In genomic region chr19:47315125-47315821, GRCh38 we compare ENCODE assay signal across 8 cellular contexts. TPM values are rescaled to one million over a fixed set of nuclear protein-coding genes. Genes with fewer than 3 reads are reported as not detected.
A peak's percentile ranks its signal among the peaks of the same experiment; 100 is the strongest.
DNase-seq lines count a peak whose midpoint lies in the region; ATAC-seq and TF ChIP-seq lines count a peak whose summit lies in the region.

No MANE protein-coding gene starts in this region.

- no peak overlapping the region for H3K4me3 ChIP-seq in SJSA1
- H3K4me3 ChIP-seq in esophagus muscularis mucosa: no peak overlapping the region

- TF ChIP-seq CTCF in esophagus muscularis mucosa (IDR thresholded peaks at IDR 0.05): no peak

- DNase-seq in NCI-H82 (lab: John Stamatoyannopoulos, UW) (peak; percentile 28), NCI-H82 treated with DMSO at 0.1 percent for 48 hours (lab: John Stamatoyannopoulos, UW; ENCODE audit: unreplicated experiment) (no peak), SJSA1 (ENCODE audit: low read depth in 1 of 2, low spot score in 2 of 2) (peak; percentile 79 to 90), esophagus muscularis mucosa (ENCODE audit: extremely low spot score) (no peak), nucleus accumbens (lab: John Stamatoyannopoulos, UW) (peak in 41 of 56 donors; percentile 14 to 81 (median 43)), NCI-H1694 (lab: John Stamatoyannopoulos, UW) (no peak)

- intact Hi-C loops in esophagus muscularis mucosa (cut with DNase I): no loop called here

- TF ChIP-seq POLR2A in esophagus muscularis mucosa (IDR thresholded peaks at IDR 0.05; ENCODE audit: low read depth): no peak

- H3K9me3 ChIP-seq in SJSA1 (replicated peaks): no peaks in the 10 kb centered on the region
- no peaks in the 10 kb centered on the region for H3K9me3 ChIP-seq in esophagus muscularis mucosa

- H3K36me3 ChIP-seq in SJSA1: no peaks in the 10 kb centered on the region
- H3K36me3 ChIP-seq in esophagus muscularis mucosa: no peaks in the 10 kb centered on the region

- H3K27ac ChIP-seq in SJSA1 (peak overlapping the region; percentile 47), esophagus muscularis mucosa (replicated peaks in 1 of 4) (peak overlapping the region in 2 of 4 donors; percentile 27 to 30)

- ATAC-seq in HG03378 (IDR thresholded peaks at IDR 0.05; ENCODE audit: unreplicated experiment) (no peak), HG02973 (IDR thresholded peaks at IDR 0.05; ENCODE audit: unreplicated experiment) (no peak)

- H3K27me3 ChIP-seq in SJSA1 (replicated peaks) (no peaks in the 10 kb centered on the region), esophagus muscularis mucosa (peaks cover 0 to 76% (median 4%) of the 10 kb centered on the region in 4 donors)

- TF ChIP-seq EP300 in esophagus muscularis mucosa (IDR thresholded peaks at IDR 0.05): peak; percentile 14

- peaks cover 8% of the 10 kb centered on the region for H3K4me1 ChIP-seq in SJSA1 (replicated peaks)
- no peaks in the 10 kb centered on the region for H3K4me1 ChIP-seq in esophagus muscularis mucosa

- 40% methylated on average over 12 of the region's 12 CpGs for WGBS in esophagus muscularis mucosa

RNA-seq across cellular contexts. Expression of gene C5AR1, which starts 5.6 kb away (rescaled TPM):
- total RNA-seq in SJSA1 (2014; rRNA removed; shearing (Covaris generic)): not detected in 2 replicates
- total RNA-seq in esophagus muscularis mucosa: 10 to 100 TPM in 1 of 4 donors, 1 to 10 TPM in 3; 5.0 to 32.6 (median 7.0) TPM

RNA-seq across cellular contexts. Expression of gene C5AR2, which starts 16.7 kb away (rescaled TPM):
- not detected in 2 replicates for total RNA-seq in SJSA1 (2014; rRNA removed; shearing (Covaris generic))
- total RNA-seq in esophagus muscularis mucosa: 1 to 10 TPM in 1 of 4 donors, under 1 TPM in 3; 0.42 to 4.6 (median 0.72) TPM

RNA-seq across cellular contexts. Expression of gene DHX34, which starts 33.8 kb away (rescaled TPM):
- total RNA-seq in SJSA1 (2014; rRNA removed; shearing (Covaris generic)): 15.0 and 16.4 TPM in 2 replicates
- total RNA-seq in esophagus muscularis mucosa: 10 to 100 TPM in 3 of 4 donors, 1 to 10 TPM in 1; 9.1 to 15.6 (median 12.2) TPM

RNA-seq across cellular contexts. Expression of gene INAFM1, which starts 40.6 kb away (rescaled TPM):
- total RNA-seq in SJSA1 (2014; rRNA removed; shearing (Covaris generic)): 2.4 and 2.5 TPM in 2 replicates
- 10 to 100 TPM; 12.5 to 17.4 (median 16.9) TPM for total RNA-seq in esophagus muscularis mucosa

RNA-seq across cellular contexts. Expression of gene CCDC9, which starts 58.9 kb away (rescaled TPM):
- total RNA-seq in SJSA1 (2014; rRNA removed; shearing (Covaris generic)): 8.0 and 12.1 TPM in 2 replicates
- 10 to 100 TPM; 22.4 to 30.6 (median 25.5) TPM for total RNA-seq in esophagus muscularis mucosa

Comparison
In these comparisons a context has a peak if more than half of its experiments do, and no peak if none do; other contexts are left out.
1. DNase-seq: peak in NCI-H82 (single experiment), SJSA1 (2 of 2) and nucleus accumbens (41 of 56); none in NCI-H82 treated with DMSO at 0.1 percent for 48 hours (single experiment), esophagus muscularis mucosa (single experiment) and NCI-H1694 (single experiment).